ENCODE assay signal across 1 cellular context in the genomic region with DNA sequence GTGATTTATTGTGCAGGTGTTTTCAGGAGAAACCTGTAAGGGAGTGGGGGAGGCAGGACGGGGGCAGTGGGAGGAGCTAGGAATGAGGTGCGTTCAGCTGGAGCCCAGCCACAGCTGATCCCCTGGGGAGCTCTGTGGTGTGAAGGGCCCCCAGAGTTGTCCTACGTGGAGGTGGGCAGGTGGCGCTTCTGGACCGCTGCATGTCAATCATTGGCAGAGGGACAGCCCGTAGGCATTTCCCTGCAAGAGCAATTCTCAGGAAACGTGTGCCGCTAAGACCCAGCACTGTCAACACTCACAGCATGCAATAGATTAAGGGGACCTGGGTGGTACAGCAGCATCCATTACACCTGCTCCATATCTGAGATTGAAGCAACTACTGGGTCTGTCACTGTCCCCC.
TF ChIP-seq lines count a peak whose summit lies in the region.

No MANE protein-coding gene starts in this region.

TF ChIP-seq in H1, 55 proteins besides CTCF, POLR2A, EP300 and RAD21 (continued from another document):
- TF ChIP-seq KDM5A (IDR thresholded peaks at IDR 0.05; ENCODE audit: low read length), result no peak
- no peak for TF ChIP-seq JUND (IDR thresholded peaks at IDR 0.05; ENCODE audit: low read length)
